24 cellular contexts compared by ENCODE assay signal in the genomic region with DNA sequence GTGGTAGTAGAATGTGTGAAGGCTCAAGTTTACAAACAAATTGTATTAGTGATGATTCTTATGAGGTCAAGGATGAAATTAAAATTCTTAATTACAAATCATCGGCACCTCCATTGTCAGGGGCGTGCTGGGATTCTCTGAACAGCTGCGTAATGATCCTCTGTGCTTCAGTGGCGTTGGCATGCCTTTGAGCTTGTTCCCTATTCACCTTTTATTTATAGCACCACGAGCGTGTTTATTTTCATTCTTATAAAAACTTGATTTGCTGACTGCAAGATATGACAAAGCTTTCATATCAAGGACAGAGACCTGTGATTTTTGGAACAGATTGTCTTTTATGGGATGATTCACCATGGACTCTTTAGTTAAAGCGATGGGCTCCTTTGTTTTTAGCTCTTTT.
"Had no signal": no experiment of that assay in that cellular context is flagged by ENCODE, and none has a peak within 500 bp of the region (broad histone marks: within the 10 kb centered on the region; RNA-seq: fewer than 3 reads in every experiment).

No MANE protein-coding gene starts in this region.

- H3K4me1 Mint-ChIP-seq: naive thymus-derived CD4-positive, alpha-beta T cell; stimulated activated naive B cell treated with anti-CD40 and anti-IgM and Interleukin-4, amounts not matched to agents 10 μg/mL and 1 μg/mL and 100 μg/mL, for 72 hours had no signal

- H3K27me3 ChIP-seq: hepatocyte, ovary, right lobe of liver, transverse colon, upper lobe of left lung, vagina had no signal

- DNase-seq: heart right ventricle; islet precursor cell; lower lobe of right lung; mammary epithelial cell; mesenchymal stem cell; naive thymus-derived CD4-positive, alpha-beta T cell; ovary; posterior cingulate gyrus; psoas muscle; right lobe of liver; stimulated activated CD4-positive, alpha-beta T cell treated with anti-CD3 and anti-CD28 coated beads, Interleukin-12 subunit alpha, Interleukin-12 subunit beta, amount 100 ng/mL, for 4 hours; stimulated activated CD4-positive, alpha-beta T cell treated with anti-CD3 and anti-CD28 coated beads, Interleukin-15, amount 100 ng/mL, for 24 hours; stimulated activated CD4-positive, alpha-beta T cell treated with anti-CD3 and anti-CD28 coated beads, Interleukin-2, amount 100 ng/mL, for 24 hours; stimulated activated CD4-positive, alpha-beta T cell treated with anti-CD3 and anti-CD28 coated beads, Interleukin-4, amount 100 ng/mL, for 1 hour; stimulated activated naive B cell treated with anti-CD40 and anti-IgM and Interleukin-4, amounts not matched to agents 10 μg/mL and 1 μg/mL and 100 μg/mL, for 72 hours; substantia nigra; transverse colon; upper lobe of left lung had no signal

- H3K4me3 Mint-ChIP-seq: naive thymus-derived CD4-positive, alpha-beta T cell; natural killer cell treated with Interleukin-12 subunit alpha and Interleukin-12 subunit beta and Interleukin-15 and Interleukin-18, amount 100 ng/mL, for 72 hours; stimulated activated naive B cell treated with anti-CD40 and anti-IgM and Interleukin-4, amounts not matched to agents 10 μg/mL and 1 μg/mL and 100 μg/mL, for 72 hours; stimulated activated naive CD8-positive, alpha-beta T cell treated with anti-CD3 and anti-CD28 coated beads, Interleukin-15, Interleukin-2, amounts not matched to agents 100 ng/mL and 50 ng/mL, for 24 hours had no signal

- H3K27ac Mint-ChIP-seq: naive thymus-derived CD4-positive, alpha-beta T cell; natural killer cell treated with Interleukin-12 subunit alpha and Interleukin-12 subunit beta and Interleukin-15 and Interleukin-18, amount 100 ng/mL, for 72 hours; stimulated activated naive B cell treated with anti-CD40 and anti-IgM and Interleukin-4, amounts not matched to agents 10 μg/mL and 1 μg/mL and 100 μg/mL, for 72 hours; stimulated activated naive CD8-positive, alpha-beta T cell treated with anti-CD3 and anti-CD28 coated beads, Interleukin-15, Interleukin-2, amounts not matched to agents 100 ng/mL and 50 ng/mL, for 24 hours had no signal

- H3K9me3 ChIP-seq: heart right ventricle, lower lobe of right lung, ovary, psoas muscle, right lobe of liver, transverse colon, upper lobe of left lung, vagina had no signal

- H2AFZ ChIP-seq: hepatocyte had no signal

- H3K4me3 ChIP-seq: heart right ventricle, hepatocyte, lower lobe of right lung, ovary, psoas muscle, right lobe of liver, skin epidermis, transverse colon, upper lobe of left lung, vagina had no signal

- H3K4me1 ChIP-seq: heart right ventricle, lower lobe of right lung, psoas muscle, right lobe of liver, upper lobe of left lung, vagina had no signal

- H3K4me2 ChIP-seq: hepatocyte had no signal

- H3K36me3 Mint-ChIP-seq: natural killer cell treated with Interleukin-12 subunit alpha and Interleukin-12 subunit beta and Interleukin-15 and Interleukin-18, amount 100 ng/mL, for 72 hours had no signal

- H3K9me3 Mint-ChIP-seq: naive thymus-derived CD4-positive, alpha-beta T cell; natural killer cell treated with Interleukin-12 subunit alpha and Interleukin-12 subunit beta and Interleukin-15 and Interleukin-18, amount 100 ng/mL, for 72 hours; stimulated activated naive B cell treated with anti-CD40 and anti-IgM and Interleukin-4, amounts not matched to agents 10 μg/mL and 1 μg/mL and 100 μg/mL, for 72 hours; stimulated activated naive CD8-positive, alpha-beta T cell treated with anti-CD3 and anti-CD28 coated beads, Interleukin-15, Interleukin-2, amounts not matched to agents 100 ng/mL and 50 ng/mL, for 24 hours had no signal

- H3K79me2 ChIP-seq: hepatocyte had no signal

- H3K36me3 ChIP-seq: heart right ventricle, lower lobe of right lung, ovary, right lobe of liver, transverse colon, upper lobe of left lung, vagina had no signal

- ATAC-seq: left lobe of liver; lower lobe of right lung; naive thymus-derived CD4-positive, alpha-beta T cell; natural killer cell treated with Interleukin-12 subunit alpha and Interleukin-12 subunit beta and Interleukin-15 and Interleukin-18, amount 100 ng/mL, for 72 hours; right lobe of liver; stimulated activated naive B cell treated with anti-CD40 and anti-IgM and Interleukin-4, amounts not matched to agents 10 μg/mL and 1 μg/mL and 100 μg/mL, for 72 hours had no signal

- H3K27ac ChIP-seq: heart right ventricle, hepatocyte, lower lobe of right lung, ovary, psoas muscle, right lobe of liver, transverse colon, upper lobe of left lung, vagina had no signal
